1 cellular context compared by ENCODE assay signal in the genomic region with DNA sequence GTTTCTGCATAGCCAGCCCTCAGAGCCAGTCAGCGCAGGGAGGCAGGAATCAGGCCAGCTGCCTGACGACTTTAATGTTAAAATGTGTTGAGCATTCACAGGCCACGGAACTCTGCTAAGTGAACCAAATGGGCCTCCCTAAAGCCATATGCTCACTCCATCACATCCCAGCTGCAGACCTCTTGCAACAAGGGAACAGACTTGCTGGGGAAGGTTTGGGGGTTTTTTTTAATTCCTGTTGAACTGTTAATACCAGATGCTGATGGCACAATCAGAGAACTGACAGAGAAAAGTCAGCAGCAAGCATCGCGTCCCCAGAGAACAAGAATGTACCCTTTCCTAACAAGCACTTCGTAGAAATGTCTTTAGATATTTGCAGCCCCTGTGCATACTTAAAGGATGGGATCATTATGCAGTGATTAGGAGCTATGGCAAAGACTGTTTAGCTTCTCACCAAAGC.
TF ChIP-seq lines count a peak whose summit lies in the region.

No MANE protein-coding gene starts in this region.

TF ChIP-seq in WTC11, 78 proteins besides CTCF, POLR2A, EP300 and RAD21:
- no peak for TF ChIP-seq ATF6 (CRISPR knock-in tag; IDR thresholded peaks at IDR 0.05)
- TF ChIP-seq, protein P1, sequence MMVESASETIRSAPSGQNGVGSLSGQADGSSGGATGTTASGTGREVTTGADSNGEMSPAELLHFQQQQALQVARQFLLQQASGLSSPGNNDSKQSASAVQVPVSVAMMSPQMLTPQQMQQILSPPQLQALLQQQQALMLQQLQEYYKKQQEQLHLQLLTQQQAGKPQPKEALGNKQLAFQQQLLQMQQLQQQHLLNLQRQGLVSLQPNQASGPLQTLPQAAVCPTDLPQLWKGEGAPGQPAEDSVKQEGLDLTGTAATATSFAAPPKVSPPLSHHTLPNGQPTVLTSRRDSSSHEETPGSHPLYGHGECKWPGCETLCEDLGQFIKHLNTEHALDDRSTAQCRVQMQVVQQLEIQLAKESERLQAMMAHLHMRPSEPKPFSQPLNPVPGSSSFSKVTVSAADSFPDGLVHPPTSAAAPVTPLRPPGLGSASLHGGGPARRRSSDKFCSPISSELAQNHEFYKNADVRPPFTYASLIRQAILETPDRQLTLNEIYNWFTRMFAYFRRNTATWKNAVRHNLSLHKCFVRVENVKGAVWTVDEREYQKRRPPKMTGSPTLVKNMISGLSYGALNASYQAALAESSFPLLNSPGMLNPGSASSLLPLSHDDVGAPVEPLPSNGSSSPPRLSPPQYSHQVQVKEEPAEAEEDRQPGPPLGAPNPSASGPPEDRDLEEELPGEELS (CRISPR knock-in tag; IDR thresholded peaks at IDR 0.05), result no peak
- no peak for TF ChIP-seq FOXK1 (CRISPR knock-in tag; IDR thresholded peaks at IDR 0.05)
- no peak for TF ChIP-seq RELA (CRISPR knock-in tag; IDR thresholded peaks at IDR 0.05; ENCODE audit: borderline replicate concordance)
- TF ChIP-seq SOX15 (CRISPR knock-in tag; IDR thresholded peaks at IDR 0.05), result no peak
- no peak for TF ChIP-seq ZNF263 (CRISPR knock-in tag; IDR thresholded peaks at IDR 0.05; ENCODE audit: low read depth)
- no peak for TF ChIP-seq ZNF219 (CRISPR knock-in tag; IDR thresholded peaks at IDR 0.05; ENCODE audit: borderline replicate concordance)
- no peak for TF ChIP-seq GRHL2 (CRISPR knock-in tag; IDR thresholded peaks at IDR 0.05; ENCODE audit: insufficient replicate concordance, severe bottlenecking)
- TF ChIP-seq EMX1 (CRISPR knock-in tag; IDR thresholded peaks at IDR 0.05), result no peak
- TF ChIP-seq E2F1 (CRISPR knock-in tag; IDR thresholded peaks at IDR 0.05), result no peak
- no peak for TF ChIP-seq TEAD1 (CRISPR knock-in tag; IDR thresholded peaks at IDR 0.05)
- no peak for TF ChIP-seq ERG (CRISPR knock-in tag; IDR thresholded peaks at IDR 0.05)
